ENCODE assay signal across 20 cellular contexts in genomic region chr14:101020971-101021370, GRCh38.
DNase-seq lines count a peak whose midpoint lies in the region; ATAC-seq and TF ChIP-seq lines count a peak whose summit lies in the region.
"Had no signal": no experiment of that assay in that cellular context is flagged by ENCODE, and none has a peak within 500 bp of the region (broad histone marks: within the 10 kb centered on the region; RNA-seq: fewer than 3 reads in every experiment).

No MANE protein-coding gene starts in this region.

- no peaks in the 10 kb centered on the region for H3K4me1 Mint-ChIP-seq in type B pancreatic cell (ENCODE audit: unreplicated experiment)
- no peaks in the 10 kb centered on the region for H3K4me1 Mint-ChIP-seq in stimulated activated memory B cell treated with anti-CD40 and anti-IgM and Interleukin-4, amounts not matched to agents 10 μg/mL and 1 μg/mL and 100 μg/mL, for 72 hours
- H3K4me1 Mint-ChIP-seq: nephron progenitor cell had no signal

- H3K27ac ChIP-seq in right atrium auricular region (no peak overlapping the region), adrenal gland (no peak overlapping the region)
- H3K27ac ChIP-seq: cardiac muscle cell, left lung had no signal

- H3K4me3 ChIP-seq in right atrium auricular region (no peak overlapping the region), adrenal gland (no peak overlapping the region)
- H3K4me3 ChIP-seq: cardiac muscle cell, GM12878, left lung had no signal

- 76 to 85% (median 81%) methylated on average over 5 of the region's 5 CpGs for WGBS in adrenal gland, 4 donors

- peaks cover 5% of the 10 kb centered on the region for H3K9me3 Mint-ChIP-seq in type B pancreatic cell
- H3K9me3 Mint-ChIP-seq in stimulated activated memory B cell treated with anti-CD40 and anti-IgM and Interleukin-4, amounts not matched to agents 10 μg/mL and 1 μg/mL and 100 μg/mL, for 72 hours: peaks cover 17% of the 10 kb centered on the region
- H3K9me3 Mint-ChIP-seq: activated CD8-positive, alpha-beta T cell treated with anti-CD3 and anti-CD28 coated beads for 36 hours; activated naive CD4-positive, alpha-beta T cell treated with anti-CD3 and anti-CD28 coated beads for 36 hours; activated T-cell treated with anti-CD3 and anti-CD28 coated beads, Interleukin-2, amount 50 U/mL, for 24 hours had no signal

- H3K27me3 ChIP-seq in right atrium auricular region (no peaks in the 10 kb centered on the region), adrenal gland (no peaks in the 10 kb centered on the region)
- H3K27me3 ChIP-seq: cardiac muscle cell had no signal

- DNase-seq in right atrium auricular region (ENCODE audit: low spot score) (peak; percentile 23), Right ventricle myocardium superior (no peak), adrenal gland (peak in 5 of 7 donors; percentile 3 to 11 (median 5)), mucosa of gallbladder (ENCODE audit: low spot score) (peak; percentile 4), type B pancreatic cell (ENCODE audit: extremely low spot score, unreplicated experiment) (peak; percentile 32), MV-4-11 (lab: John Stamatoyannopoulos, UW) (no peak)
- DNase-seq in activated CD4-positive, alpha-beta T cell treated with anti-CD3 and anti-CD28 coated beads for 1 hour: no peak
- DNase-seq: activated CD8-positive, alpha-beta T cell treated with anti-CD3 and anti-CD28 coated beads for 36 hours; activated naive CD4-positive, alpha-beta T cell treated with anti-CD3 and anti-CD28 coated beads for 36 hours; anterior cingulate cortex; C1 segment of cervical spinal cord; NCI-H187; NCI-H524 treated with DMSO at 0.1 percent for 48 hours; nephron progenitor cell had no signal

- H3K36me3 ChIP-seq in right atrium auricular region (no peaks in the 10 kb centered on the region), adrenal gland (replicated peaks in 1 of 2) (peaks cover 0 to 38% of the 10 kb centered on the region in 2 donors)
- H3K36me3 ChIP-seq: cardiac muscle cell, left lung had no signal

- H3K9me3 ChIP-seq in right atrium auricular region: no peaks in the 10 kb centered on the region
- no peaks in the 10 kb centered on the region for H3K9me3 ChIP-seq in adrenal gland (replicated peaks in 1 of 3)
- H3K9me3 ChIP-seq: left lung had no signal

- no peak overlapping the region for H3K27ac Mint-ChIP-seq in type B pancreatic cell
- no peak overlapping the region for H3K27ac Mint-ChIP-seq in stimulated activated memory B cell treated with anti-CD40 and anti-IgM and Interleukin-4, amounts not matched to agents 10 μg/mL and 1 μg/mL and 100 μg/mL, for 72 hours
- H3K27ac Mint-ChIP-seq: activated CD8-positive, alpha-beta T cell treated with anti-CD3 and anti-CD28 coated beads for 36 hours; activated naive CD4-positive, alpha-beta T cell treated with anti-CD3 and anti-CD28 coated beads for 36 hours; activated T-cell treated with anti-CD3 and anti-CD28 coated beads, Interleukin-2, amount 50 U/mL, for 24 hours; nephron progenitor cell; WTC11 had no signal

- H3K36me3 Mint-ChIP-seq in type B pancreatic cell: no peaks in the 10 kb centered on the region
- no peaks in the 10 kb centered on the region for H3K36me3 Mint-ChIP-seq in stimulated activated memory B cell treated with anti-CD40 and anti-IgM and Interleukin-4, amounts not matched to agents 10 μg/mL and 1 μg/mL and 100 μg/mL, for 72 hours

- no peak for ATAC-seq in Right ventricle myocardium superior (ENCODE audit: poor library complexity)
- no peak for ATAC-seq in stimulated activated memory B cell treated with anti-CD40 and anti-IgM and Interleukin-4, amounts not matched to agents 10 μg/mL and 1 μg/mL and 100 μg/mL, for 72 hours
- ATAC-seq: activated CD8-positive, alpha-beta T cell treated with anti-CD3 and anti-CD28 coated beads for 36 hours; GM12878; left lung; WTC11 had no signal

- peaks cover 6% of the 10 kb centered on the region for H3K27me3 Mint-ChIP-seq in type B pancreatic cell
- peaks cover 23% of the 10 kb centered on the region for H3K27me3 Mint-ChIP-seq in stimulated activated memory B cell treated with anti-CD40 and anti-IgM and Interleukin-4, amounts not matched to agents 10 μg/mL and 1 μg/mL and 100 μg/mL, for 72 hours

- H3K4me1 ChIP-seq in right atrium auricular region (no peaks in the 10 kb centered on the region), adrenal gland (replicated peaks in 1 of 2) (peaks cover 0 to 11% of the 10 kb centered on the region in 2 donors)
- H3K4me1 ChIP-seq: left lung had no signal

- intact Hi-C loops in Right ventricle myocardium superior (cut with DNase I): no loop called here
- intact Hi-C loops in adrenal gland (cut with DNase I): no loop called here

- no peak overlapping the region for H3K4me3 Mint-ChIP-seq in type B pancreatic cell
- no peak overlapping the region for H3K4me3 Mint-ChIP-seq in stimulated activated memory B cell treated with anti-CD40 and anti-IgM and Interleukin-4, amounts not matched to agents 10 μg/mL and 1 μg/mL and 100 μg/mL, for 72 hours
- H3K4me3 Mint-ChIP-seq: activated CD8-positive, alpha-beta T cell treated with anti-CD3 and anti-CD28 coated beads for 36 hours; activated naive CD4-positive, alpha-beta T cell treated with anti-CD3 and anti-CD28 coated beads for 36 hours; activated T-cell treated with anti-CD3 and anti-CD28 coated beads, Interleukin-2, amount 50 U/mL, for 24 hours; nephron progenitor cell; WTC11 had no signal

- TF ChIP-seq CTCF in right atrium auricular region (IDR thresholded peaks at IDR 0.05) (no peak), adrenal gland (IDR thresholded peaks at IDR 0.05) (no peak), type B pancreatic cell (conservative IDR thresholded peaks at IDR 0.05) (no peak)

- TF ChIP-seq POLR2A in adrenal gland (IDR thresholded peaks at IDR 0.05): no peak

Comparison
In these comparisons a context has a peak if more than half of its experiments do, and no peak if none do; other contexts are left out.
1. DNase-seq: peak in right atrium auricular region (single experiment), adrenal gland (5 of 7), mucosa of gallbladder (single experiment) and type B pancreatic cell (single experiment); none in Right ventricle myocardium superior (single experiment), activated CD4-positive, alpha-beta T cell treated with anti-CD3 and anti-CD28 coated beads for 1 hour (single experiment) and MV-4-11 (single experiment).